30 cellular contexts compared by ENCODE assay signal in the genomic region with DNA sequence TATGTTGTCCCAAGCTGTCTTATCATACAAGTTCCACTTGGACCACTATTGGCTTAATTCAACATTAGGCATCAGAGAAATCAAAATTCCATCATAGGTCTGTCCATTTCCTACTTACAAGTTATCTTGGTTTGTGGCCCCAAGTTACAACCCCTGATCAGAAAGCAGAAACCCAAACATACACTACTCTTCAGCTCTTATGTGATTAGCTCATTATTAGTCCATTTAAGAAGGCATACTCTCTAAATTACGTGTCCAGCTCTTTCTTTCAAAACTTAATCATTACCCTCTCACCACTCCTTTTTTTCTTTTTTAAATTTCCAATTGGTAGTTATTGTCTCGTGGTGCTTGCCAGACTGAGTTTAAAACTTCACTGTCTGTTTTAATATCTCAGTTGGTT.
"Had no signal": no experiment of that assay in that cellular context is flagged by ENCODE, and none has a peak within 500 bp of the region (broad histone marks: within the 10 kb centered on the region; RNA-seq: fewer than 3 reads in every experiment).

No MANE protein-coding gene starts in this region.

- H3K36me3 ChIP-seq: ascending aorta, cardiac muscle cell had no signal

- H3K9me3 ChIP-seq: ascending aorta had no signal

- H3K4me1 ChIP-seq: ascending aorta had no signal

- ATAC-seq: activated CD8-positive, alpha-beta T cell treated with anti-CD3 and anti-CD28 coated beads for 36 hours; activated naive CD8-positive, alpha-beta T cell treated with anti-CD3 and anti-CD28 coated beads, Interleukin-2, amount 50 U/mL, for 24 hours had no signal

- H3K4me3 ChIP-seq: ascending aorta, cardiac muscle cell had no signal

- H3K27ac ChIP-seq: cardiac muscle cell, VCaP had no signal

- DNase-seq: activated B cell treated with CpG ODN at 0.5 μM for 24 hours; activated CD4-positive, alpha-beta memory T cell treated with anti-CD3 and anti-CD28 coated beads for 36 hours; activated CD4-positive, alpha-beta T cell treated with anti-CD3 and anti-CD28 coated beads for 4 hours; activated CD4-positive, alpha-beta T cell treated with anti-CD3 and anti-CD28 coated beads, Interleukin-2, amount 10 ng/mL, durations not matched to agents 24 days and 14 days; activated CD4-positive, alpha-beta T cell treated with anti-CD3 and anti-CD28 coated beads, Interleukin-2, amount 50 U/mL, for 1 hour; activated CD4-positive, alpha-beta T cell treated with anti-CD3 and anti-CD28 coated beads, Interleukin-2, amount 50 U/mL, for 4 hours; activated CD4-positive, CD25-positive, alpha-beta regulatory T cell treated with anti-CD3 and anti-CD28 coated beads, Interleukin-2, amount 50 U/mL, for 72 hours; activated CD8-positive, alpha-beta memory T cell treated with anti-CD3 and anti-CD28 coated beads, Interleukin-2, amount 50 U/mL, for 4 hours; activated CD8-positive, alpha-beta T cell treated with anti-CD3 and anti-CD28 coated beads for 36 hours; activated effector memory CD4-positive, alpha-beta T cell treated with Interleukin-2 at 50 U/mL for 16 hours; activated gamma-delta T cell; activated naive CD4-positive, alpha-beta T cell treated with anti-CD3 and anti-CD28 coated beads, Interleukin-2, amount 10 ng/mL, durations not matched to agents 7 days and 5 days; activated naive CD4-positive, alpha-beta T cell treated with Interleukin-2 at 50 U/mL for 16 hours; activated naive CD8-positive, alpha-beta T cell treated with anti-CD3 and anti-CD28 coated beads, Interleukin-2, amount 10 ng/mL, durations not matched to agents 7 days and 5 days; activated naive CD8-positive, alpha-beta T cell treated with anti-CD3 and anti-CD28 coated beads, Interleukin-2, amount 50 U/mL, for 24 hours; activated T-cell treated with anti-CD3 and anti-CD28 coated beads for 4 hours; activated T-cell treated with anti-CD3 and anti-CD28 coated beads, Interleukin-2, amount 50 U/mL, for 24 hours; activated T-cell treated with anti-CD3 and anti-CD28 coated beads, Interleukin-2, amount 50 U/mL, for 48 hours; amygdala; anterior cingulate cortex; caudate nucleus; cerebellar nuclear complex; T-helper 1 cell; T-helper 2 cell; T-helper 9 cell had no signal

- FAIRE-seq: bronchial epithelial cell, TTC549 had no signal

- H3K27me3 ChIP-seq: ascending aorta, cardiac muscle cell had no signal
